18 cellular contexts compared by ENCODE assay signal in the genomic region with DNA sequence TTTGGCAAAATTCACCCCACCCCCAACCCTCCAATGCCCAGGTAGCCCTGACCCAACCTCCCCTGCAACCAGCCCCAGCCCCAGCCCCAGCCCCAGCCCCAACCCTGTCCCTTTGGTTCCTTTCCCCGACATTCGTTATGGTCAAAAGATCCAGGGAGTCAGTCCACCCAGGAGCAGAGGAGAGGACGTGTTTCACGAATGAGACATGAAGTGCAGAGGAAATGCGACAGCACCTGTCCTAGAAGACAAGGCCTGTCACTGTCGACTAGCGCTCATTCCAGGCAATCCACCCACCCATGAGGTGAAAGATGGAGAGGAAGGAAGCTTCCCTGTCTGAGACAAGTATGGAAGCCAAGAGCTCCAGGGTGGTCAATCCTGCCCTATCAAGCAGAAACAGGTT.
"Had no signal": no experiment of that assay in that cellular context is flagged by ENCODE, and none has a peak within 500 bp of the region (broad histone marks: within the 10 kb centered on the region; RNA-seq: fewer than 3 reads in every experiment).

No MANE protein-coding gene starts in this region.

- H3K9me3 ChIP-seq: colonic mucosa, lower lobe of right lung had no signal

- H3K27me3 ChIP-seq: colonic mucosa, esophagus muscularis mucosa, foreskin keratinocyte, heart right ventricle, left lung had no signal

- H3K27ac Mint-ChIP-seq: mesothelial cell of epicardium had no signal

- H3K27ac ChIP-seq: colonic mucosa, dorsolateral prefrontal cortex, esophagus muscularis mucosa, foreskin keratinocyte, heart right ventricle, left lung, lower lobe of right lung had no signal

- H3K4me1 ChIP-seq: colonic mucosa, esophagus muscularis mucosa, foreskin keratinocyte, heart right ventricle, left lung, lower lobe of right lung had no signal

- H3K4me1 Mint-ChIP-seq: mesothelial cell of epicardium had no signal

- H3K4me3 Mint-ChIP-seq: mesothelial cell of epicardium had no signal

- DNase-seq: cerebellar nuclear complex; colonic mucosa; dermis blood vessel endothelial cell; dorsolateral prefrontal cortex; effector CD4-positive, alpha-beta T cell; effector memory CD4-positive, alpha-beta T cell; foreskin keratinocyte; glutamatergic neuron; heart right ventricle; hippocampal formation; left cardiac atrium; left ventricle myocardium superior; lower lobe of right lung; mesenchymal stem cell; mucosa of descending colon had no signal

- H3K4me3 ChIP-seq: colonic mucosa, dorsolateral prefrontal cortex, esophagus muscularis mucosa, heart right ventricle, left lung, lower lobe of right lung, mucosa of descending colon had no signal

- ATAC-seq: foreskin keratinocyte, heart right ventricle, left cardiac atrium, left lung, left ventricle myocardium superior, mucosa of descending colon had no signal

- H3K36me3 ChIP-seq: colonic mucosa, esophagus muscularis mucosa, heart right ventricle, left lung, lower lobe of right lung had no signal
